In genomic region chr7:30029696-30030095, GRCh38 we compare ENCODE assay signal across 8 cellular contexts. TPM values are rescaled to one million over a fixed set of nuclear protein-coding genes. Genes with fewer than 3 reads are reported as not detected.
DNase-seq lines count a peak whose midpoint lies in the region; ATAC-seq, FAIRE-seq and TF ChIP-seq lines count a peak whose summit lies in the region.

No MANE protein-coding gene starts in this region.

- H3K4me1 ChIP-seq in ACC112 (ENCODE audit: control insufficient read depth, insufficient read depth, low read length, unreplicated experiment) = peaks cover 26% of the 10 kb centered on the region
- H3K4me1 ChIP-seq in HepG2 (ENCODE audit: insufficient read depth, low read length) = peaks cover 49% of the 10 kb centered on the region

- H3K79me2 ChIP-seq in ACC112 (ENCODE audit: control insufficient read depth, insufficient read depth, low read length, unreplicated experiment) = peaks cover 51% of the 10 kb centered on the region
- peaks cover 73% of the 10 kb centered on the region for H3K79me2 ChIP-seq in HepG2 (ENCODE audit: insufficient read depth, low read length)

- H3K9me3 ChIP-seq in HepG2 (ENCODE audit: low read length) = no peaks in the 10 kb centered on the region

- DNase-seq in GM18507 (ENCODE audit: extremely low spot score, insufficient read length, low read depth) = no peak
- peak; percentile 13 for DNase-seq in activated CD4-positive, alpha-beta memory T cell treated with anti-CD3 and anti-CD28 coated beads for 36 hours
- no peak for DNase-seq in HepG2 (ENCODE audit: low spot score)
- DNase-seq in lower leg skin (ENCODE audit: low spot score in 2 of 2) = no peak
- no peak for DNase-seq in NCI-H2107 (lab: John Stamatoyannopoulos, UW)
- DNase-seq in stimulated activated effector memory CD8-positive, alpha-beta T cell treated with anti-CD3 and anti-CD28 coated beads, Interleukin-12 subunit alpha, Interleukin-12 subunit beta, amount 100 ng/mL, for 72 hours (ENCODE audit: low spot score in 2 of 2) = no peak

- CTCF ChIA-PET in activated CD4-positive, alpha-beta memory T cell treated with anti-CD3 and anti-CD28 coated beads for 36 hours (lab: Charles Lee) = interaction anchor here (4.4 kb wide), 1 partner anchor 32 kb away, joined by 16 read pairs; no protein-coding TSS in a partner anchor
- CTCF ChIA-PET in HepG2 (lab: Yijun Ruan, JAX; ENCODE audit: low intra/inter-chr PET ratio, low total read pairs) = no interaction called here

- TF ChIP-seq CTCF in HepG2 (CRISPR knock-in tag; IDR thresholded peaks at IDR 0.05) = no peak
- TF ChIP-seq CTCF in lower leg skin (IDR thresholded peaks at IDR 0.05) = no peak

- no peak overlapping the region for H3K27ac Mint-ChIP-seq in activated CD4-positive, alpha-beta memory T cell treated with anti-CD3 and anti-CD28 coated beads for 36 hours
- no peak overlapping the region for H3K27ac Mint-ChIP-seq in stimulated activated effector memory CD8-positive, alpha-beta T cell treated with anti-CD3 and anti-CD28 coated beads, Interleukin-12 subunit alpha, Interleukin-12 subunit beta, amount 100 ng/mL, for 72 hours

- H3K27ac ChIP-seq in ACC112 (ENCODE audit: low read depth, low read length) = no peak overlapping the region
- H3K27ac ChIP-seq in HepG2 (ENCODE audit: extremely low read length, insufficient read depth, low read length) = peak overlapping the region; percentile 89

- ATAC-seq in HepG2 (no peak), HG03025 (IDR thresholded peaks at IDR 0.05; ENCODE audit: low FRiP score, unreplicated experiment) (no peak)
- ATAC-seq in stimulated activated effector memory CD8-positive, alpha-beta T cell treated with anti-CD3 and anti-CD28 coated beads, Interleukin-12 subunit alpha, Interleukin-12 subunit beta, amount 100 ng/mL, for 72 hours = no peak

- no peaks in the 10 kb centered on the region for H3K27me3 Mint-ChIP-seq in activated CD4-positive, alpha-beta memory T cell treated with anti-CD3 and anti-CD28 coated beads for 36 hours

- no peaks in the 10 kb centered on the region for H3K9me3 Mint-ChIP-seq in activated CD4-positive, alpha-beta memory T cell treated with anti-CD3 and anti-CD28 coated beads for 36 hours
- no peaks in the 10 kb centered on the region for H3K9me3 Mint-ChIP-seq in stimulated activated effector memory CD8-positive, alpha-beta T cell treated with anti-CD3 and anti-CD28 coated beads, Interleukin-12 subunit alpha, Interleukin-12 subunit beta, amount 100 ng/mL, for 72 hours

- H3K4me1 Mint-ChIP-seq in activated CD4-positive, alpha-beta memory T cell treated with anti-CD3 and anti-CD28 coated beads for 36 hours (ENCODE audit: low read depth) = peaks cover 18% of the 10 kb centered on the region
- H3K4me1 Mint-ChIP-seq in stimulated activated effector memory CD8-positive, alpha-beta T cell treated with anti-CD3 and anti-CD28 coated beads, Interleukin-12 subunit alpha, Interleukin-12 subunit beta, amount 100 ng/mL, for 72 hours = peaks cover 24% of the 10 kb centered on the region

- peak; percentile 24 for FAIRE-seq in GM18507 (lab: Jason Lieb, UNC)
- FAIRE-seq in HepG2 (lab: Jason Lieb, UNC) = no peak

- WGBS in HepG2 (ENCODE audit: low lambda C conversion rate) = 15% methylated on average over 6 of the region's 6 CpGs
- WGBS in lower leg skin, 2 donors = 16 to 19% methylated on average over 6 of the region's 6 CpGs

- H3K4me2 ChIP-seq in HepG2 (ENCODE audit: low read depth, low read length) = peak overlapping the region; percentile 91

- H2AFZ ChIP-seq in ACC112 (ENCODE audit: low read length, unreplicated experiment) = peak overlapping the region; percentile 94
- H2AFZ ChIP-seq in HepG2 (ENCODE audit: low read length) = no peak overlapping the region

- H3K4me3 ChIP-seq in ACC112 (ENCODE audit: low read depth, low read length) (peak overlapping the region; percentile 92), HepG2 (replicated peaks in 1 of 3; ENCODE audit: insufficient read depth in 1 of 3, low read depth in 2 of 3, low read length in 3 of 3) (peak overlapping the region; percentile 82 to 96 (median 95)), lower leg skin (ENCODE audit: low read depth, poor library complexity, severe bottlenecking) (no peak overlapping the region)

- BruUV-seq in HepG2 (replicated peaks; lab: Mats Ljungman, UMichigan) = TSS peak; percentile 46

- H3K27me3 ChIP-seq in ACC112 (ENCODE audit: insufficient read depth, low read length) (no peaks in the 10 kb centered on the region), HepG2 (ENCODE audit: control insufficient read depth in 1 of 2, insufficient read depth in 2 of 2, low read length in 2 of 2) (no peaks in the 10 kb centered on the region; a peak in 1 of 5 replicates)

- TF ChIP-seq POLR2A in HepG2 (IDR thresholded peaks at IDR 0.05; ENCODE audit: insufficient read depth in 1 of 2, low read depth in 2 of 2, low read length in 2 of 2) (no peak), lower leg skin (IDR thresholded peaks at IDR 0.05) (no peak)

- no peak overlapping the region for H3K4me3 Mint-ChIP-seq in activated CD4-positive, alpha-beta memory T cell treated with anti-CD3 and anti-CD28 coated beads for 36 hours
- H3K4me3 Mint-ChIP-seq in stimulated activated effector memory CD8-positive, alpha-beta T cell treated with anti-CD3 and anti-CD28 coated beads, Interleukin-12 subunit alpha, Interleukin-12 subunit beta, amount 100 ng/mL, for 72 hours = no peak overlapping the region

- no peak for TF ChIP-seq EP300 in HepG2 (IDR thresholded peaks at IDR 0.05; ENCODE audit: low read depth in 2 of 2, low read length in 2 of 2)
- no peak for TF ChIP-seq EP300 in HepG2 (CRISPR knock-in tag; IDR thresholded peaks at IDR 0.05; ENCODE audit: borderline replicate concordance)

- H3K9ac ChIP-seq in HepG2 (ENCODE audit: insufficient read depth, low read depth, low read length) = peak overlapping the region; percentile 82

- H3K36me3 ChIP-seq in ACC112 (ENCODE audit: insufficient read depth, low read length) (no peaks in the 10 kb centered on the region), HepG2 (replicated peaks in 1 of 2; ENCODE audit: control insufficient read depth in 1 of 2, insufficient read depth in 2 of 2, low read length in 2 of 2) (peaks cover 0 to 6% of the 10 kb centered on the region in 2 experiments; a peak in 1 of 5 replicates)

- H4K20me1 ChIP-seq in HepG2 (ENCODE audit: insufficient read depth, low read length) = peaks cover 22% of the 10 kb centered on the region

- POLR2A ChIA-PET in activated CD4-positive, alpha-beta memory T cell treated with anti-CD3 and anti-CD28 coated beads for 36 hours (lab: Charles Lee) = no interaction called here
- POLR2A ChIA-PET in HepG2 (lab: Yijun Ruan, JAX) = interaction anchor here (0.9 to 1.6 kb wide), 2 partner anchors 40 to 42 kb away, joined by 4 to 8 read pairs; partner anchors contain the start of gene SCRN1

- peaks cover 2% of the 10 kb centered on the region for H3K36me3 Mint-ChIP-seq in activated CD4-positive, alpha-beta memory T cell treated with anti-CD3 and anti-CD28 coated beads for 36 hours
- H3K36me3 Mint-ChIP-seq in stimulated activated effector memory CD8-positive, alpha-beta T cell treated with anti-CD3 and anti-CD28 coated beads, Interleukin-12 subunit alpha, Interleukin-12 subunit beta, amount 100 ng/mL, for 72 hours = peaks cover 5% of the 10 kb centered on the region

- intact Hi-C loops in activated CD4-positive, alpha-beta memory T cell treated with anti-CD3 and anti-CD28 coated beads for 36 hours (cut with micrococcal nuclease) = loop anchor here (1.0 to 5.0 kb wide), 4 partner anchors 33 to 785 kb away; partner anchors contain the start of gene GARS1
- intact Hi-C loops in HepG2 (cut with micrococcal nuclease; ENCODE audit: unreplicated experiment) (loop anchor here (2.0 kb wide), 1 partner anchor 33 kb away; no protein-coding TSS in a partner anchor), lower leg skin (cut with DNase I; ENCODE audit: low total_unique reads) (no loop called here)

- TF ChIP-seq RAD21 in HepG2 (CRISPR knock-in tag; IDR thresholded peaks at IDR 0.05) = no peak

- in situ Hi-C loops in HepG2 (cut with HindIII; ENCODE audit: extremely low pct_ligation_motif_present, low pct_unique_long_range_greater_than_20kb) = loop anchor here (5.0 kb wide), 1 partner anchor 42 kb away; the partner anchor contains the start of gene SCRN1

RNA-seq across cellular contexts. Expression of gene PLEKHA8, which starts 1.5 kb away (rescaled TPM):
- total RNA-seq in activated CD4-positive, alpha-beta memory T cell treated with anti-CD3 and anti-CD28 coated beads for 36 hours = 10 to 100 TPM in 1 of 2 experiments, 1 to 10 TPM in 1; 9.4 to 10.1 TPM
- 26.4 and 32.5 TPM in 2 replicates for total RNA-seq in HepG2 (2016; rRNA removed; fragmentation: Illumina TruSeq; extraction: Trizol)
- 9.2 and 11.0 TPM in 2 replicates for total RNA-seq in HepG2 (2016; cell fraction: cytosol; rRNA removed; fragmentation: Illumina TruSeq; extraction: Trizol; ENCODE audit: low read depth)
- total RNA-seq in HepG2 (2016; cell fraction: insoluble cytoplasmic fraction; rRNA removed; fragmentation: Illumina TruSeq; extraction: Trizol) = 22.6 and 30.8 TPM in 2 replicates
- total RNA-seq in HepG2 (2016; cell fraction: membrane; rRNA removed; fragmentation: Illumina TruSeq; extraction: Trizol) = 20.5 and 24.2 TPM in 2 replicates
- total RNA-seq in HepG2 (2016; cell fraction: nucleus; rRNA removed; fragmentation: Illumina TruSeq; extraction: Trizol) = 29.3 and 30.9 TPM in 2 replicates
- polyA plus RNA-seq in HepG2 (2011; rRNA removed) = 11.1 and 12.5 TPM in 2 replicates
- polyA plus RNA-seq in HepG2 (2011; cell fraction: cytosol; rRNA removed) = 4.8 and 7.6 TPM in 2 replicates
- polyA plus RNA-seq in HepG2 (2011; cell fraction: nucleus; rRNA removed) = 14.1 and 14.5 TPM in 2 replicates
- 12.0 and 14.3 TPM in 2 replicates for polyA plus RNA-seq in HepG2 (2012)
- 4.6 and 5.2 TPM in 2 replicates for polyA plus RNA-seq in HepG2 (2016; cell fraction: cytosol; fragmentation: Illumina TruSeq; extraction: Trizol; ENCODE audit: low read depth)
- 20.6 and 20.9 TPM in 2 replicates for polyA plus RNA-seq in HepG2 (2016; cell fraction: insoluble cytoplasmic fraction; fragmentation: Illumina TruSeq; extraction: Trizol; ENCODE audit: low read depth)
- 10.8 and 11.4 TPM in 2 replicates for polyA plus RNA-seq in HepG2 (2016; cell fraction: membrane; fragmentation: Illumina TruSeq; extraction: Trizol; ENCODE audit: low read depth)
- polyA plus RNA-seq in HepG2 (2016; cell fraction: nucleus; fragmentation: Illumina TruSeq; extraction: Trizol; ENCODE audit: insufficient read depth, low read depth) = 18.0 and 18.2 TPM in 2 replicates
- 4.2 and 13.4 TPM in 2 replicates for polyA minus RNA-seq in HepG2 (2011; rRNA and poly(A)+ RNA removed; ENCODE audit: low replicate concordance)
- polyA minus RNA-seq in HepG2 (2011; cell fraction: cytosol; rRNA and poly(A)+ RNA removed) = 10.9 and 14.0 TPM in 2 replicates
- polyA minus RNA-seq in HepG2 (2011; cell fraction: nucleus; rRNA and poly(A)+ RNA removed) = 51.5 and 54.2 TPM in 2 replicates
- total RNA-seq in lower leg skin = 10 to 100 TPM in 1 of 4 donors, 1 to 10 TPM in 3; 6.0 to 10.9 (median 6.5) TPM

RNA-seq across cellular contexts. Expression of gene FKBP14, which starts 3.2 kb away (rescaled TPM):
- total RNA-seq in activated CD4-positive, alpha-beta memory T cell treated with anti-CD3 and anti-CD28 coated beads for 36 hours = 1 to 10 TPM; 6.3 to 7.9 TPM
- 20.2 and 32.3 TPM in 2 replicates for total RNA-seq in HepG2 (2016; rRNA removed; fragmentation: Illumina TruSeq; extraction: Trizol)
- total RNA-seq in HepG2 (2016; cell fraction: cytosol; rRNA removed; fragmentation: Illumina TruSeq; extraction: Trizol; ENCODE audit: low read depth) = 1.4 and 2.1 TPM in 2 replicates
- 24.8 and 33.7 TPM in 2 replicates for total RNA-seq in HepG2 (2016; cell fraction: insoluble cytoplasmic fraction; rRNA removed; fragmentation: Illumina TruSeq; extraction: Trizol)
- total RNA-seq in HepG2 (2016; cell fraction: membrane; rRNA removed; fragmentation: Illumina TruSeq; extraction: Trizol) = 6.5 and 7.2 TPM in 2 replicates
- total RNA-seq in HepG2 (2016; cell fraction: nucleus; rRNA removed; fragmentation: Illumina TruSeq; extraction: Trizol) = 42.5 and 43.1 TPM in 2 replicates
- polyA plus RNA-seq in HepG2 (2011; rRNA removed) = 14.2 and 20.0 TPM in 2 replicates
- polyA plus RNA-seq in HepG2 (2011; cell fraction: cytosol; rRNA removed) = 9.5 and 13.3 TPM in 2 replicates
- 3.2 and 4.0 TPM in 2 replicates for polyA plus RNA-seq in HepG2 (2011; cell fraction: nucleus; rRNA removed)
- polyA plus RNA-seq in HepG2 (2012) = 16.2 and 17.4 TPM in 2 replicates
- polyA plus RNA-seq in HepG2 (2016; cell fraction: cytosol; fragmentation: Illumina TruSeq; extraction: Trizol; ENCODE audit: low read depth) = 0.87 and 1.7 TPM in 2 replicates
- 14.3 and 18.2 TPM in 2 replicates for polyA plus RNA-seq in HepG2 (2016; cell fraction: insoluble cytoplasmic fraction; fragmentation: Illumina TruSeq; extraction: Trizol; ENCODE audit: low read depth)
- 3.0 and 3.7 TPM in 2 replicates for polyA plus RNA-seq in HepG2 (2016; cell fraction: membrane; fragmentation: Illumina TruSeq; extraction: Trizol; ENCODE audit: low read depth)
- 40.4 and 40.5 TPM in 2 replicates for polyA plus RNA-seq in HepG2 (2016; cell fraction: nucleus; fragmentation: Illumina TruSeq; extraction: Trizol; ENCODE audit: insufficient read depth, low read depth)
- 5.7 and 13.0 TPM in 2 replicates for polyA minus RNA-seq in HepG2 (2011; rRNA and poly(A)+ RNA removed; ENCODE audit: low replicate concordance)
- polyA minus RNA-seq in HepG2 (2011; cell fraction: cytosol; rRNA and poly(A)+ RNA removed) = 12.8 TPM in 2 replicates
- 17.7 and 17.8 TPM in 2 replicates for polyA minus RNA-seq in HepG2 (2011; cell fraction: nucleus; rRNA and poly(A)+ RNA removed)
- 1 to 10 TPM; 2.3 to 6.1 (median 3.8) TPM for total RNA-seq in lower leg skin

RNA-seq across cellular contexts. Expression of gene SCRN1, which starts 40.1 kb away (rescaled TPM):
- 1 to 10 TPM; 1.6 to 2.1 TPM for total RNA-seq in activated CD4-positive, alpha-beta memory T cell treated with anti-CD3 and anti-CD28 coated beads for 36 hours
- 49.8 and 74.4 TPM in 2 replicates for total RNA-seq in HepG2 (2016; rRNA removed; fragmentation: Illumina TruSeq; extraction: Trizol)
- total RNA-seq in HepG2 (2016; cell fraction: cytosol; rRNA removed; fragmentation: Illumina TruSeq; extraction: Trizol; ENCODE audit: low read depth) = 4.9 and 6.1 TPM in 2 replicates
- 49.7 and 72.4 TPM in 2 replicates for total RNA-seq in HepG2 (2016; cell fraction: insoluble cytoplasmic fraction; rRNA removed; fragmentation: Illumina TruSeq; extraction: Trizol)
- total RNA-seq in HepG2 (2016; cell fraction: membrane; rRNA removed; fragmentation: Illumina TruSeq; extraction: Trizol) = 19.2 and 21.8 TPM in 2 replicates
- 30.8 and 34.7 TPM in 2 replicates for total RNA-seq in HepG2 (2016; cell fraction: nucleus; rRNA removed; fragmentation: Illumina TruSeq; extraction: Trizol)
- 43.2 and 45.5 TPM in 2 replicates for polyA plus RNA-seq in HepG2 (2011; rRNA removed)
- polyA plus RNA-seq in HepG2 (2011; cell fraction: cytosol; rRNA removed) = 34.6 and 50.4 TPM in 2 replicates
- 29.6 and 33.8 TPM in 2 replicates for polyA plus RNA-seq in HepG2 (2011; cell fraction: nucleus; rRNA removed)
- 54.8 and 60.8 TPM in 2 replicates for polyA plus RNA-seq in HepG2 (2012)
- 2.6 and 2.8 TPM in 2 replicates for polyA plus RNA-seq in HepG2 (2016; cell fraction: cytosol; fragmentation: Illumina TruSeq; extraction: Trizol; ENCODE audit: low read depth)
- 50.7 and 51.5 TPM in 2 replicates for polyA plus RNA-seq in HepG2 (2016; cell fraction: insoluble cytoplasmic fraction; fragmentation: Illumina TruSeq; extraction: Trizol; ENCODE audit: low read depth)
- polyA plus RNA-seq in HepG2 (2016; cell fraction: membrane; fragmentation: Illumina TruSeq; extraction: Trizol; ENCODE audit: low read depth) = 6.7 and 7.7 TPM in 2 replicates
- 29.8 and 32.4 TPM in 2 replicates for polyA plus RNA-seq in HepG2 (2016; cell fraction: nucleus; fragmentation: Illumina TruSeq; extraction: Trizol; ENCODE audit: insufficient read depth, low read depth)
- 7.8 and 87.3 TPM in 2 replicates for polyA minus RNA-seq in HepG2 (2011; rRNA and poly(A)+ RNA removed; ENCODE audit: low replicate concordance)
- polyA minus RNA-seq in HepG2 (2011; cell fraction: cytosol; rRNA and poly(A)+ RNA removed) = 58.2 and 64.4 TPM in 2 replicates
- polyA minus RNA-seq in HepG2 (2011; cell fraction: nucleus; rRNA and poly(A)+ RNA removed) = 31.7 and 46.6 TPM in 2 replicates
- total RNA-seq in lower leg skin = 10 to 100 TPM in 3 of 4 donors, 1 to 10 TPM in 1; 8.5 to 17.9 (median 11.5) TPM
